Comparison of ENCODE assay signal across 5 cellular contexts in the genomic region with DNA sequence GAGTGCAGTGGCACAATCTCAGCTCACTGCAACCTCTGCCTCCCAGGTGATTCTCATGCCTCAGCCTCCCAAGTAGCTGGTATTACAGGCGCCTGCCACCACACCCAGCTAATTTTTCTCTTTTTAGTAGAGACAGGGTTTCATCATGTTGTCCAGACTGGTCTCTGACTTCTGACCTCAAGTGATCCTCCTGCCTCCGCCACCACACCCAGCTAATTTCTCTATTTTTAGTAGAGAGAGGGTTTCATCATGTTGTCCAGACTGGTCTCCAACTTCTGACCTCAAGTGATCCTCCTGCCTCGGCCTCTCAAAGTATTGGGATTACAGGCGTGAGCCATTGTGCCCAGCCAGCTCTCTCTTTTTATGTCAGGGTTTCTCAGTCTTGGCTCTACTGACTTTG. TPM values are rescaled to one million over a fixed set of nuclear protein-coding genes. Genes with fewer than 3 reads are reported as not detected.
"Had no signal": no experiment of that assay in that cellular context is flagged by ENCODE, and none has a peak within 500 bp of the region (broad histone marks: within the 10 kb centered on the region; RNA-seq: fewer than 3 reads in every experiment).

No MANE protein-coding gene starts in this region.

RNA-seq across cellular contexts. Expression of a gene that starts 10.6 kb away (rescaled TPM):
- total RNA-seq: HT-29, HT1080, IMR-90, K562 had no signal
- polyA plus RNA-seq: IgD-negative memory B cell, IMR-90, K562 had no signal

RNA-seq across cellular contexts. Expression of a gene that starts 28.1 kb away (rescaled TPM):
- total RNA-seq: HT-29, HT1080, IMR-90, K562 had no signal
- polyA plus RNA-seq: IgD-negative memory B cell, IMR-90, K562 had no signal

RNA-seq across cellular contexts. Expression of a gene that starts 31.7 kb away (rescaled TPM):
- total RNA-seq: HT-29, HT1080, IMR-90, K562 had no signal
- polyA plus RNA-seq: IgD-negative memory B cell, IMR-90, K562 had no signal

RNA-seq across cellular contexts. Expression of a gene that starts 38.4 kb away (rescaled TPM):
- total RNA-seq: HT-29, HT1080, K562 had no signal
- polyA plus RNA-seq: IgD-negative memory B cell, IMR-90, K562 had no signal

RNA-seq across cellular contexts. Expression of a gene that starts 57.4 kb away (rescaled TPM):
- total RNA-seq: IMR-90 had no signal
- polyA plus RNA-seq: IgD-negative memory B cell, IMR-90, K562 had no signal
